In genomic region chr1:93677729-93678128, GRCh38 we compare ENCODE assay signal across 14 cellular contexts. TPM values are rescaled to one million over a fixed set of nuclear protein-coding genes. Genes with fewer than 3 reads are reported as not detected.
A peak's percentile ranks its signal among the peaks of the same experiment; 100 is the strongest.
DNase-seq lines count a peak whose midpoint lies in the region; ATAC-seq and TF ChIP-seq lines count a peak whose summit lies in the region.
"Had no signal": no experiment of that assay in that cellular context is flagged by ENCODE, and none has a peak within 500 bp of the region (broad histone marks: within the 10 kb centered on the region; RNA-seq: fewer than 3 reads in every experiment).

No MANE protein-coding gene starts in this region.

- H3K27me3 ChIP-seq in BLaER1 (no peaks in the 10 kb centered on the region), mesendoderm (ENCODE audit: insufficient read depth, low read length, poor library complexity) (no peaks in the 10 kb centered on the region)

- H4K8ac ChIP-seq in mesendoderm (ENCODE audit: low read depth, low read length): no peak overlapping the region

- no TSS peak for BruUV-seq in Calu3 (replicated peaks; lab: Mats Ljungman, UMichigan)

- no peak overlapping the region for H3K4me3 ChIP-seq in BLaER1
- H3K4me3 ChIP-seq in mesendoderm (ENCODE audit: low read length): no peak overlapping the region

- H3K23ac ChIP-seq in mesendoderm (ENCODE audit: low read length): no peak overlapping the region

- H3K36me3 ChIP-seq in BLaER1 (peaks cover 66% of the 10 kb centered on the region), mesendoderm (ENCODE audit: control insufficient read depth, insufficient read depth, low read length) (peaks cover 4% of the 10 kb centered on the region)

- peak overlapping the region; percentile 67 for H3K56ac ChIP-seq in mesendoderm (ENCODE audit: low read length)

- H3K9ac ChIP-seq in BLaER1 (no peak overlapping the region), mesendoderm (ENCODE audit: low read length) (no peak overlapping the region)

- peaks cover 85% of the 10 kb centered on the region for H3K4me1 Mint-ChIP-seq in HFFc6 (ENCODE audit: low read depth)
- H3K4me1 Mint-ChIP-seq in activated B cell treated with CpG ODN at 0.5 μM for 24 hours: peaks cover 62% of the 10 kb centered on the region
- H3K4me1 Mint-ChIP-seq in Calu3 (ENCODE audit: low read depth, unreplicated experiment): peaks cover 47% of the 10 kb centered on the region

- H2AK5ac ChIP-seq in mesendoderm (ENCODE audit: low read length): peak overlapping the region; percentile 31

- intact Hi-C loops in activated B cell treated with CpG ODN at 0.5 μM for 24 hours (cut with micrococcal nuclease): no loop called here
- intact Hi-C loops in Calu3 (cut with micrococcal nuclease; ENCODE audit: unreplicated experiment): no loop called here

- H2BK120ac ChIP-seq in mesendoderm (ENCODE audit: low read depth, low read length): no peak overlapping the region

- peaks cover 73% of the 10 kb centered on the region for H3K79me2 ChIP-seq in mesendoderm (ENCODE audit: control insufficient read depth, insufficient read depth, low read length)

- DNase-seq in HFFc6 (no peak), activated B cell treated with CpG ODN at 0.5 μM for 24 hours (no peak), mesendoderm (no peak), Calu3 (no peak)
- DNase-seq in activated CD4-positive, alpha-beta T cell treated with anti-CD3 and anti-CD28 coated beads for 1 hour: no peak
- DNase-seq: Kasumi-1, NCI-H1436, NCI-H2081 treated with DMSO at 0.1 percent for 48 hours, NCI-H226, NCI-H526 treated with DMSO at 0.1 percent for 48 hours, Right ventricle myocardium superior had no signal

- no peak overlapping the region for H3K18ac ChIP-seq in mesendoderm (ENCODE audit: low read length)

- H3K27me3 Mint-ChIP-seq in HFFc6 (ENCODE audit: insufficient read depth): 0 out of 2 replicates have a peak, but pooled peaks cover 2% of the 10 kb centered on the region
- H3K27me3 Mint-ChIP-seq in activated B cell treated with CpG ODN at 0.5 μM for 24 hours: no peaks in the 10 kb centered on the region
- H3K27me3 Mint-ChIP-seq in Calu3 (ENCODE audit: unreplicated experiment): no peaks in the 10 kb centered on the region

- H3K4ac ChIP-seq in mesendoderm (ENCODE audit: low read depth, low read length): no peak overlapping the region

- POLR2A ChIA-PET in activated B cell treated with CpG ODN at 0.5 μM for 24 hours (lab: Charles Lee): interaction anchor here (1.6 kb wide), 1 partner anchor 16 kb away, joined by 3 read pairs; no protein-coding TSS in a partner anchor

- H3K27ac ChIP-seq in BLaER1: no peak overlapping the region
- H3K27ac ChIP-seq in mesendoderm (ENCODE audit: low read depth, low read length): no peak overlapping the region

- peak overlapping the region; percentile 53; the same call in 1 of the 2 replicates for H3K4me3 Mint-ChIP-seq in HFFc6
- H3K4me3 Mint-ChIP-seq in activated B cell treated with CpG ODN at 0.5 μM for 24 hours: no peak overlapping the region
- H3K4me3 Mint-ChIP-seq in Calu3 (ENCODE audit: low read depth, unreplicated experiment): no peak overlapping the region

- no peak overlapping the region for H2BK15ac ChIP-seq in mesendoderm (replicated peaks; ENCODE audit: low read depth)

- peaks cover 31% of the 10 kb centered on the region for H3K79me1 ChIP-seq in mesendoderm (ENCODE audit: low read length)

- H3K4me2 ChIP-seq in BLaER1 (peak overlapping the region; percentile 3; the same call in 1 of the 2 replicates), mesendoderm (ENCODE audit: low read length) (no peak overlapping the region)

- no CpG with 5 or more reads among the region's 1 CpG for WGBS in mesendoderm (ENCODE audit: extremely low coverage, insufficient coverage, low lambda C conversion rate)

- peak overlapping the region; percentile 61 for H3K27ac Mint-ChIP-seq in HFFc6
- peak overlapping the region; percentile 5 for H3K27ac Mint-ChIP-seq in activated B cell treated with CpG ODN at 0.5 μM for 24 hours
- H3K27ac Mint-ChIP-seq in Calu3 (ENCODE audit: unreplicated experiment): no peak overlapping the region

- no peaks in the 10 kb centered on the region for H3K9me3 ChIP-seq in BLaER1

- peaks cover 45% of the 10 kb centered on the region for H3K36me3 Mint-ChIP-seq in HFFc6 (ENCODE audit: low read depth)
- H3K36me3 Mint-ChIP-seq in activated B cell treated with CpG ODN at 0.5 μM for 24 hours (ENCODE audit: low read depth): peaks cover 61% of the 10 kb centered on the region
- peaks cover 31% of the 10 kb centered on the region for H3K36me3 Mint-ChIP-seq in Calu3 (ENCODE audit: insufficient read depth, unreplicated experiment)

- H3K4me1 ChIP-seq in BLaER1 (peaks cover 65% of the 10 kb centered on the region), mesendoderm (ENCODE audit: control insufficient read depth, low read depth, low read length) (peaks cover 20% of the 10 kb centered on the region)

- peaks cover 79% of the 10 kb centered on the region for H4K20me1 ChIP-seq in BLaER1

- ATAC-seq in activated B cell treated with CpG ODN at 0.5 μM for 24 hours (ENCODE audit: low read depth): no peak
- ATAC-seq in HG03565 (IDR thresholded peaks at IDR 0.05; ENCODE audit: unreplicated experiment): no peak
- ATAC-seq in HG03139 (IDR thresholded peaks at IDR 0.05; ENCODE audit: unreplicated experiment): no peak

- H2BK5ac ChIP-seq in mesendoderm (ENCODE audit: low read length): peak overlapping the region; percentile 22

- no peak for TF ChIP-seq CTCF in HFFc6 (IDR thresholded peaks at IDR 0.05)
- no peak for TF ChIP-seq CTCF in activated B cell treated with CpG ODN at 0.5 μM for 24 hours (IDR thresholded peaks at IDR 0.05)
- no peak for TF ChIP-seq CTCF in Calu3 (IDR thresholded peaks at IDR 0.05; ENCODE audit: unreplicated experiment)

- CTCF ChIA-PET in activated B cell treated with CpG ODN at 0.5 μM for 24 hours (lab: Charles Lee): interaction anchor here (3.6 to 6.6 kb wide), 2 partner anchors 47 to 136 kb away, joined by 27 to 49 read pairs; no protein-coding TSS in a partner anchor
- CTCF ChIA-PET in Calu3 (lab: Charles Lee): no interaction called here

- H4K5ac ChIP-seq in mesendoderm (ENCODE audit: low read length): no peak overlapping the region

- H3K9me3 Mint-ChIP-seq in HFFc6: no peaks in the 10 kb centered on the region
- H3K9me3 Mint-ChIP-seq in activated B cell treated with CpG ODN at 0.5 μM for 24 hours: no peaks in the 10 kb centered on the region
- no peaks in the 10 kb centered on the region for H3K9me3 Mint-ChIP-seq in Calu3 (ENCODE audit: low read depth, unreplicated experiment)

RNA-seq across cellular contexts. Expression of gene BCAR3, which starts 3.9 kb away (rescaled TPM):
- total RNA-seq in HFFc6 (2021; fragmentation: NEBNext Ultra II Directional; extraction: Animal tissue kit (Norgen Biotek cat#: 25700)): 10 to 100 TPM; 24.4 to 55.1 (median 26.2) TPM
- total RNA-seq in activated B cell treated with CpG ODN at 0.5 μM for 24 hours (54.0 and 59.5 TPM in 2 replicates), Calu3 (2022) (15.6 and 15.7 TPM in 2 replicates)
- polyA plus RNA-seq in mesendoderm (2013, experiment 1 of 2): 23.5 TPM
- 23.0 TPM for polyA plus RNA-seq in mesendoderm (2013, experiment 2 of 2)
